Comparison of ENCODE assay signal across 24 cellular contexts in genomic region chr2:126638781-126639180, GRCh38. TPM values are rescaled to one million over a fixed set of nuclear protein-coding genes. Genes with fewer than 3 reads are reported as not detected.
"Had no signal": no experiment of that assay in that cellular context is flagged by ENCODE, and none has a peak within 500 bp of the region (broad histone marks: within the 10 kb centered on the region; RNA-seq: fewer than 3 reads in every experiment).

No MANE protein-coding gene starts in this region.

- H3K4me1 ChIP-seq: lower lobe of right lung, prostate gland, right atrium auricular region, stomach had no signal

- H3K36me3 Mint-ChIP-seq: memory B cell, natural killer cell, type B pancreatic cell had no signal

- H3K4me3 ChIP-seq: dorsolateral prefrontal cortex, esophagus squamous epithelium, lower lobe of right lung, prostate gland, right atrium auricular region, smooth muscle cell, stomach, tibial artery had no signal

- H3K9me3 ChIP-seq: esophagus squamous epithelium, lower lobe of right lung, neutrophil, prostate gland, right atrium auricular region, stomach, tibial artery had no signal

- FAIRE-seq: colon, frontal cortex, keratinocyte had no signal

- DNase-seq: dorsolateral prefrontal cortex; effector CD4-positive, alpha-beta T cell; esophagus squamous epithelium; hypothalamus; left ventricle myocardium superior; lower lobe of right lung; natural killer cell; stimulated activated CD4-positive, alpha-beta T cell treated with anti-CD3 and anti-CD28 coated beads, Interleukin-12 subunit alpha, Interleukin-12 subunit beta, amount 100 ng/mL, for 4 hours; stimulated activated CD4-positive, alpha-beta T cell treated with anti-CD3 and anti-CD28 coated beads, Interleukin-1b, Interleukin-23, amount 100 ng/mL, for 48 hours; stimulated activated CD4-positive, alpha-beta T cell treated with anti-CD3 and anti-CD28 coated beads, Interleukin-4, amount 100 ng/mL, for 1 hour; stimulated activated CD8-positive, alpha-beta memory T cell treated with anti-CD3 and anti-CD28 coated beads, Interleukin-4, amount 100 ng/mL, for 48 hours; stimulated activated naive CD4-positive, alpha-beta T cell; stomach; tibial artery had no signal

- H3K4me2 ChIP-seq: smooth muscle cell had no signal

- H3K27ac ChIP-seq: dorsolateral prefrontal cortex, esophagus squamous epithelium, lower lobe of right lung, neutrophil, prostate gland, right atrium auricular region, stomach, tibial artery had no signal

- ATAC-seq: left ventricle myocardium superior, lower lobe of right lung, natural killer cell, sciatic nerve had no signal

- H3K36me3 ChIP-seq: esophagus squamous epithelium, lower lobe of right lung, neutrophil, prostate gland, right atrium auricular region, stomach, tibial artery had no signal

- H3K9me3 Mint-ChIP-seq: memory B cell, natural killer cell had no signal

- H3K27me3 ChIP-seq: dorsolateral prefrontal cortex, esophagus squamous epithelium, neutrophil, right atrium auricular region, stomach, tibial artery had no signal

- H3K4me3 Mint-ChIP-seq: memory B cell, natural killer cell, type B pancreatic cell had no signal

- H3K27ac Mint-ChIP-seq: memory B cell, natural killer cell, type B pancreatic cell had no signal

RNA-seq across cellular contexts. Expression of gene GYPC, which starts 17.2 kb away (rescaled TPM):
- polyA plus RNA-seq: keratinocyte had no signal
